ENCODE assay signal across 8 cellular contexts in genomic region chr12:124727244-124727673, GRCh38.
DNase-seq lines count a peak whose midpoint lies in the region; ATAC-seq, FAIRE-seq and TF ChIP-seq lines count a peak whose summit lies in the region.

No MANE protein-coding gene starts in this region.

- CTCF ChIA-PET in A549 (lab: Yijun Ruan, JAX) = interaction anchor here (0.7 to 2.1 kb wide), 9 partner anchors 8 to 209 kb away, joined by 3 to 6 read pairs (median 4); no protein-coding TSS in a partner anchor

- no peak for TF ChIP-seq POLR2A in A549 (IDR thresholded peaks at IDR 0.05; ENCODE audit: low read length)

- TF ChIP-seq RAD21 in A549 (conservative IDR thresholded peaks at IDR 0.05 in 1 of 2, IDR thresholded peaks at IDR 0.05 in 1 of 2) = no peak

- dilution Hi-C loops in keratinocyte (cut with MboI; ENCODE audit: extremely low pct_ligation_motif_present, low sequenced_read_pairs) = no loop called here

- no peaks in the 10 kb centered on the region for H3K79me2 ChIP-seq in keratinocyte (ENCODE audit: control insufficient read depth, insufficient read depth, low read length)

- H3K4me1 ChIP-seq in A549 = peaks cover 28% of the 10 kb centered on the region
- H3K4me1 ChIP-seq in keratinocyte (ENCODE audit: control insufficient read depth, extremely low read depth, insufficient read depth, low read length) = peaks cover 7% of the 10 kb centered on the region

- no peak for DNase-seq in A549 (ENCODE audit: low read depth in 1 of 2, low spot score in 1 of 2)
- peak; percentile 32 for DNase-seq in amniotic stem cell (lab: John Stamatoyannopoulos, UW)
- no peak for DNase-seq in keratinocyte (ENCODE audit: low read depth, low spot score)
- no peak for DNase-seq in activated gamma-delta T cell treated with Interleukin-2 at 50 U/mL for 16 hours
- no peak for DNase-seq in endothelial cell (ENCODE audit: low spot score)
- no peak for DNase-seq in SHP77 treated with DMSO at 0.1 percent for 48 hours (lab: John Stamatoyannopoulos, UW)

- no peaks in the 10 kb centered on the region for H4K20me1 ChIP-seq in keratinocyte (ENCODE audit: control insufficient read depth, extremely low read depth, insufficient read depth, low read length)

- H3K9ac ChIP-seq in keratinocyte (ENCODE audit: control insufficient read depth, extremely low read depth, insufficient read depth, low read length) = no peak overlapping the region

- peak in 1 of 2 experiments; percentile 14; a peak in 2 of 6 replicates for ATAC-seq in A549
- ATAC-seq in HG03378 (IDR thresholded peaks at IDR 0.05; ENCODE audit: unreplicated experiment) = peak; percentile 50

- peak overlapping the region; percentile 9 to 62; a peak in 3 of 6 replicates for H3K27ac ChIP-seq in A549
- H3K27ac ChIP-seq in keratinocyte (ENCODE audit: control insufficient read depth, insufficient read depth, low read length) = no peak overlapping the region
- H3K27ac ChIP-seq in temporal lobe (ENCODE audit: low read depth, low read length) = peak overlapping the region; percentile 8

- no peaks in the 10 kb centered on the region for H3K9me1 ChIP-seq in keratinocyte (ENCODE audit: control insufficient read depth, extremely low read depth, insufficient read depth, low read length)

- WGBS in A549 (ENCODE audit: missing lambda C conversion rate) = 74% methylated on average over 16 of the region's 16 CpGs

- POLR2A ChIA-PET in A549 (lab: Yijun Ruan, JAX) = no interaction called here

- no peak for TF ChIP-seq EP300 in A549 (IDR thresholded peaks at IDR 0.05)

- H3K9me3 ChIP-seq in A549 = no peaks in the 10 kb centered on the region
- H3K9me3 ChIP-seq in keratinocyte (ENCODE audit: control insufficient read depth, low read depth, low read length) = no peaks in the 10 kb centered on the region

- H3K4me2 ChIP-seq in A549 (no peak overlapping the region), keratinocyte (ENCODE audit: control insufficient read depth, extremely low read depth, insufficient read depth, low read depth, low read length) (peak overlapping the region; percentile 71)

- no peak overlapping the region for H3K4me3 Mint-ChIP-seq in endothelial cell (ENCODE audit: unreplicated experiment)

- FAIRE-seq in A549 (lab: Jason Lieb, UNC) (no peak), keratinocyte (lab: Jason Lieb, UNC) (peak; percentile 68)

- no peak for TF ChIP-seq CTCF in A549 (IDR thresholded peaks at IDR 0.05)
- TF ChIP-seq CTCF in keratinocyte (optimal IDR thresholded peaks at IDR 0.05 in 1 of 3, IDR thresholded peaks at IDR 0.05 in 1 of 3, conservative IDR thresholded peaks at IDR 0.05 in 1 of 3; ENCODE audit: extremely low read depth in 1 of 3, insufficient read depth in 2 of 3, low read length in 3 of 3) = peak in 1 of 3 experiments; percentile 15
- TF ChIP-seq CTCF in endothelial cell (IDR thresholded peaks at IDR 0.05; ENCODE audit: unreplicated experiment) = no peak

- no peaks in the 10 kb centered on the region for H3K36me3 Mint-ChIP-seq in endothelial cell (ENCODE audit: low read depth, unreplicated experiment)

- peaks cover 4% of the 10 kb centered on the region for H3K27me3 Mint-ChIP-seq in endothelial cell (ENCODE audit: unreplicated experiment)

- no peaks in the 10 kb centered on the region for H3K27me3 ChIP-seq in keratinocyte (ENCODE audit: control insufficient read depth, extremely low read depth, insufficient read depth, low read length)

- H3K36me3 ChIP-seq in keratinocyte (ENCODE audit: control insufficient read depth in 2 of 2, extremely low read depth in 1 of 2, insufficient read depth in 2 of 2, low read length in 2 of 2) = no peaks in the 10 kb centered on the region

- no peaks in the 10 kb centered on the region for H3K9me3 Mint-ChIP-seq in endothelial cell (ENCODE audit: unreplicated experiment)

- H3K4me1 Mint-ChIP-seq in endothelial cell (ENCODE audit: unreplicated experiment) = no peaks in the 10 kb centered on the region

- no peak overlapping the region for H3K4me3 ChIP-seq in A549
- peak overlapping the region in 1 of 3 experiments; percentile 14 for H3K4me3 ChIP-seq in keratinocyte (ENCODE audit: control insufficient read depth in 2 of 3, extremely low read depth in 1 of 3, insufficient read depth in 2 of 3, low read depth in 1 of 3, low read length in 3 of 3)

- H2AFZ ChIP-seq in keratinocyte (ENCODE audit: control insufficient read depth, low read length) = peak overlapping the region; percentile 53

- H3K27ac Mint-ChIP-seq in endothelial cell (ENCODE audit: unreplicated experiment) = no peak overlapping the region

TF ChIP-seq in A549, 52 proteins besides CTCF, POLR2A, EP300 and RAD21:
- TF ChIP-seq SREBF2 (IDR thresholded peaks at IDR 0.05) = no peak
- peak; percentile 40 for TF ChIP-seq MAFK (IDR thresholded peaks at IDR 0.05; ENCODE audit: partially characterized antibody)
